In the genomic region with DNA sequence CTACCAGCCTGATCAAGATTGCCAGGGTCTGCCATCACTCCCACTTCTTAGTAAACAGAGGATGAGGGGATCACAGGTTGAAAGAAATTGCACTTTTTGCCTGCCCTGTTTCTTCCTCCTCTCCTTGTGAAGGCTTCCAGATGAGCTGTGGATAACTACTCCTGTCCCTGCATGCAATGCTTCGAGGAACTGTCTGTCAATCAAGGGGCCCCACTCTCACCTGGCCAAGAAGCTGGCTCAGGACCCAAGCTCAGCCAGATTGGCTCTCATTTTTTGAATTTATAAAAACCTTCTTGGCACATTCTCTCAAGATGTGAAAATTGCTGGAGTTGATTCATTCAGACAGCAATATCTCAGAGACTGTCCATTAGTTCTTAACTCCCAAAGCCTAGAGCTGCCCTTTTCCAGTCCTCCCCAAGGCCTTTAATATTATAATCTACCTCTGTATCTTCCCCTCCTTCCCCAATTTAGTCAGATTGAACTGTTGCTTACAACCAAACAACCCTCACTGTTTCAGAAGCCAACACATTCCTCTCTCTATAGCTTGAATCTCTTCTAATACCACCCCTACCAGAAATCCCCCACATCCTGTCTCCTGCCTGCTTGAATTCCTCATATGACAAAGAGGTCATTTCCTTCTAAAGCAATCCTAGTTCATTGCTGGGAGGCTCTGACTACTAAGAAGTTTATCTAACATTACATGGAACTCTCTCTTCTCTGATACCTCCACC, we compare ENCODE assay signal across 8 cellular contexts. TPM values are rescaled to one million over a fixed set of nuclear protein-coding genes. Genes with fewer than 3 reads are reported as not detected.
A peak's percentile ranks its signal among the peaks of the same experiment; 100 is the strongest.
DNase-seq lines count a peak whose midpoint lies in the region; ATAC-seq and TF ChIP-seq lines count a peak whose summit lies in the region.

No MANE protein-coding gene starts in this region.

- H3K4me3 ChIP-seq in ascending aorta = no peak overlapping the region
- H3K4me3 ChIP-seq in right lobe of liver = no peak overlapping the region
- no peak overlapping the region for H3K4me3 ChIP-seq in upper lobe of right lung

- H3K9me3 Mint-ChIP-seq in activated CD4-positive, alpha-beta T cell treated with anti-CD3 and anti-CD28 coated beads for 36 hours (ENCODE audit: low read depth) = no peaks in the 10 kb centered on the region
- H3K9me3 Mint-ChIP-seq in progenitor cell of endocrine pancreas (ENCODE audit: low read depth) = no peaks in the 10 kb centered on the region

- no peak for DNase-seq in activated CD4-positive, alpha-beta T cell treated with anti-CD3 and anti-CD28 coated beads for 36 hours
- DNase-seq in activated CD4-positive, alpha-beta T cell treated with anti-CD3 and anti-CD28 coated beads for 4 hours = no peak
- DNase-seq in ascending aorta (ENCODE audit: low spot score in 2 of 2) (no peak), right lobe of liver (no peak), upper lobe of right lung (no peak), progenitor cell of endocrine pancreas (ENCODE audit: low spot score, unreplicated experiment) (no peak), OCI-M2 (lab: John Stamatoyannopoulos, UW; ENCODE audit: unreplicated experiment) (no peak)

- POLR2A ChIA-PET in activated CD4-positive, alpha-beta T cell treated with anti-CD3 and anti-CD28 coated beads for 36 hours (lab: Charles Lee) = no interaction called here

- H3K4me1 Mint-ChIP-seq in activated CD4-positive, alpha-beta T cell treated with anti-CD3 and anti-CD28 coated beads for 36 hours = peaks cover 2% of the 10 kb centered on the region
- H3K4me1 Mint-ChIP-seq in progenitor cell of endocrine pancreas (ENCODE audit: low read depth) = peaks cover 7% of the 10 kb centered on the region

- intact Hi-C loops in activated CD4-positive, alpha-beta T cell treated with anti-CD3 and anti-CD28 coated beads for 36 hours (cut with DNase I, micrococcal nuclease) = no loop called here
- intact Hi-C loops in ascending aorta (cut with DNase I) = loop anchor here (10.0 kb wide), 2 partner anchors 891 to 1541 kb away; no protein-coding TSS in a partner anchor
- intact Hi-C loops in right lobe of liver (cut with DNase I) = no loop called here
- intact Hi-C loops in upper lobe of right lung (cut with DNase I) = no loop called here

- no peaks in the 10 kb centered on the region for H3K36me3 Mint-ChIP-seq in activated CD4-positive, alpha-beta T cell treated with anti-CD3 and anti-CD28 coated beads for 36 hours (ENCODE audit: low read depth)
- no peaks in the 10 kb centered on the region for H3K36me3 Mint-ChIP-seq in progenitor cell of endocrine pancreas (ENCODE audit: insufficient read depth)

- ATAC-seq in activated CD4-positive, alpha-beta T cell treated with anti-CD3 and anti-CD28 coated beads for 36 hours = peak; percentile 49
- ATAC-seq in right lobe of liver = peak; percentile 29 to 54 (median 44)
- ATAC-seq in upper lobe of right lung = no peak
- ATAC-seq in HG03457 (IDR thresholded peaks at IDR 0.05; ENCODE audit: unreplicated experiment) = no peak

- H3K4me1 ChIP-seq in ascending aorta = peaks cover 62 to 96% of the 10 kb centered on the region in 2 donors
- peaks cover 0 to 5% (median 0%) of the 10 kb centered on the region in 4 donors for H3K4me1 ChIP-seq in right lobe of liver
- peaks cover 92% of the 10 kb centered on the region for H3K4me1 ChIP-seq in upper lobe of right lung

- no peak overlapping the region for H3K27ac Mint-ChIP-seq in activated CD4-positive, alpha-beta T cell treated with anti-CD3 and anti-CD28 coated beads for 36 hours
- H3K27ac Mint-ChIP-seq in progenitor cell of endocrine pancreas = no peak overlapping the region

- TF ChIP-seq CTCF in ascending aorta (IDR thresholded peaks at IDR 0.05) = no peak
- no peak for TF ChIP-seq CTCF in right lobe of liver (IDR thresholded peaks at IDR 0.05)
- TF ChIP-seq CTCF in upper lobe of right lung (IDR thresholded peaks at IDR 0.05) = no peak
- no peak for TF ChIP-seq CTCF in progenitor cell of endocrine pancreas (IDR thresholded peaks at IDR 0.05; ENCODE audit: unreplicated experiment)

- peaks cover 38 to 52% of the 10 kb centered on the region in 2 donors for H3K36me3 ChIP-seq in ascending aorta
- no peaks in the 10 kb centered on the region for H3K36me3 ChIP-seq in right lobe of liver
- H3K36me3 ChIP-seq in upper lobe of right lung = peaks cover 46% of the 10 kb centered on the region

- 33% methylated on average over 1 of the region's 1 CpG for WGBS in right lobe of liver (ENCODE audit: insufficient coverage, low coverage, low lambda C conversion rate, missing lambda C conversion rate)

- H3K27ac ChIP-seq in ascending aorta = peak overlapping the region; percentile 93 to 98
- peak overlapping the region; percentile 57 to 86 (median 61) for H3K27ac ChIP-seq in right lobe of liver
- H3K27ac ChIP-seq in upper lobe of right lung = peak overlapping the region; percentile 79

- CTCF ChIA-PET in activated CD4-positive, alpha-beta T cell treated with anti-CD3 and anti-CD28 coated beads for 36 hours (lab: Charles Lee) = interaction anchor here (0.6 to 1.7 kb wide), 6 partner anchors 11 to 66 kb away, joined by 3 to 4 read pairs (median 3); no protein-coding TSS in a partner anchor

- H3K9me3 ChIP-seq in ascending aorta (no peaks in the 10 kb centered on the region), right lobe of liver (no peaks in the 10 kb centered on the region), upper lobe of right lung (no peaks in the 10 kb centered on the region)

- peaks cover 5% of the 10 kb centered on the region for H3K27me3 Mint-ChIP-seq in activated CD4-positive, alpha-beta T cell treated with anti-CD3 and anti-CD28 coated beads for 36 hours
- peaks cover 12% of the 10 kb centered on the region for H3K27me3 Mint-ChIP-seq in progenitor cell of endocrine pancreas

- H3K27me3 ChIP-seq in ascending aorta (no peaks in the 10 kb centered on the region), right lobe of liver (no peaks in the 10 kb centered on the region), upper lobe of right lung (no peaks in the 10 kb centered on the region)

- TF ChIP-seq POLR2A in right lobe of liver (IDR thresholded peaks at IDR 0.05) = no peak

- no peak overlapping the region for H3K4me3 Mint-ChIP-seq in activated CD4-positive, alpha-beta T cell treated with anti-CD3 and anti-CD28 coated beads for 36 hours
- no peak overlapping the region for H3K4me3 Mint-ChIP-seq in progenitor cell of endocrine pancreas (ENCODE audit: low read depth)

RNA-seq across cellular contexts. Expression of a gene that starts 11.3 kb away (rescaled TPM):
- under 1 TPM; 0.30 to 0.67 TPM for total RNA-seq in activated CD4-positive, alpha-beta T cell treated with anti-CD3 and anti-CD28 coated beads for 36 hours
- total RNA-seq in ascending aorta = 935 TPM
- 100 to 1,000 TPM in 4 of 6 experiments, 10 to 100 TPM in 2; 62.2 to 277 (median 109) TPM for total RNA-seq in right lobe of liver
- total RNA-seq in upper lobe of right lung = 1,248 TPM
- total RNA-seq in progenitor cell of endocrine pancreas = 55.2 and 83.9 TPM in 2 replicates

Comparison
In these comparisons a context has a peak if more than half of its experiments do, and no peak if none do; other contexts are left out.
1. ATAC-seq: peak in activated CD4-positive, alpha-beta T cell treated with anti-CD3 and anti-CD28 coated beads for 36 hours (single experiment) and right lobe of liver (4 of 4); none in upper lobe of right lung (single experiment) and HG03457 (single experiment).
2. RNA of a gene that starts 11.3 kb away (total RNA-seq): 1,248 TPM in upper lobe of right lung (single experiment), 935 TPM in ascending aorta (single experiment), 62.2 to 277 TPM in right lobe of liver and 55.2 to 83.9 TPM in progenitor cell of endocrine pancreas; 0.30 to 0.67 TPM in activated CD4-positive, alpha-beta T cell treated with anti-CD3 and anti-CD28 coated beads for 36 hours; every median in the first group is over 10 times any median in the second.
3. Peak in every context shown above with its lines, with median percentiles within 50 percentile points of each other: H3K27ac ChIP-seq.